ENCODE assay signal across 27 cellular contexts in genomic region chr15:89543389-89543788, GRCh38. TPM values are rescaled to one million over a fixed set of nuclear protein-coding genes. Genes with fewer than 3 reads are reported as not detected.
DNase-seq lines count a peak whose midpoint lies in the region; ATAC-seq, FAIRE-seq and TF ChIP-seq lines count a peak whose summit lies in the region.
"Had no signal": no experiment of that assay in that cellular context is flagged by ENCODE, and none has a peak within 500 bp of the region (broad histone marks: within the 10 kb centered on the region; RNA-seq: fewer than 3 reads in every experiment).

No MANE protein-coding gene starts in this region.

- no peak for FAIRE-seq in A549 (lab: Jason Lieb, UNC)
- FAIRE-seq: D721Med, GM19239, HTR-8/SVneo had no signal

- H3K4me3 ChIP-seq in A549 (no peak overlapping the region), Panc1 (ENCODE audit: low read depth in 2 of 2, low read length in 2 of 2) (no peak overlapping the region), esophagus squamous epithelium (no peak overlapping the region), lower leg skin (ENCODE audit: low read depth, poor library complexity, severe bottlenecking) (no peak overlapping the region)
- H3K4me3 ChIP-seq: HAP-1, Peyer's patch, SJSA1 had no signal

- DNase-seq in A549 (ENCODE audit: low read depth in 1 of 2, low spot score in 1 of 2): peak in 1 of 2 experiments; percentile 28
- no peak for DNase-seq in Panc1 (ENCODE audit: low read depth, low spot score)
- no peak for DNase-seq in esophagus squamous epithelium (lab: John Stamatoyannopoulos, UW)
- DNase-seq in T-helper 1 cell: no peak
- no peak for DNase-seq in lower leg skin (ENCODE audit: low spot score in 2 of 2)
- DNase-seq: 8988T, AML-193, EL, GF-D8, NCI-H1105 treated with DMSO at 0.1 percent for 48 hours, NCI-H2029 treated with DMSO at 0.1 percent for 48 hours, NCI-H2171, NCI-H345, NCI-H524, NCI-H774, Peyer's patch had no signal

- WGBS in A549 (ENCODE audit: missing lambda C conversion rate): 68% methylated on average over 4 of the region's 4 CpGs
- 84 to 97% methylated on average over 3 to 4 of the region's 4 CpGs for WGBS in esophagus squamous epithelium, 2 donors
- 90 to 91% methylated on average over 4 of the region's 4 CpGs for WGBS in lower leg skin, 2 donors

- CTCF ChIA-PET in A549 (lab: Yijun Ruan, JAX) (interaction anchor here (0.7 to 1.9 kb wide), 6 partner anchors 11 to 113 kb away, joined by 3 to 7 read pairs (median 4); no protein-coding TSS in a partner anchor), Panc1 (lab: Charles Lee) (no interaction called here)

- POLR2A ChIA-PET in A549 (lab: Yijun Ruan, JAX): no interaction called here
- POLR2A ChIA-PET in Panc1 (lab: Charles Lee): no interaction called here

- H3K4me1 ChIP-seq in A549 (no peaks in the 10 kb centered on the region), Panc1 (ENCODE audit: control insufficient read depth, insufficient read depth, low read length) (no peaks in the 10 kb centered on the region), esophagus squamous epithelium (peaks cover 9 to 49% (median 13%) of the 10 kb centered on the region in 3 donors)
- H3K4me1 ChIP-seq: HAP-1, Peyer's patch, SJSA1 had no signal

- intact Hi-C loops in Panc1 (cut with micrococcal nuclease; ENCODE audit: unreplicated experiment): no loop called here
- intact Hi-C loops in esophagus squamous epithelium (cut with DNase I): no loop called here
- intact Hi-C loops in lower leg skin (cut with DNase I; ENCODE audit: low total_unique reads): no loop called here

- no peak for TF ChIP-seq EP300 in A549 (IDR thresholded peaks at IDR 0.05)
- TF ChIP-seq EP300 in Ishikawa (IDR thresholded peaks at IDR 0.05; ENCODE audit: borderline replicate concordance): no peak

- BruUV-seq in Panc1 (replicated peaks; lab: Mats Ljungman, UMichigan): no TSS peak

- no peak for TF ChIP-seq CTCF in A549 (IDR thresholded peaks at IDR 0.05)
- TF ChIP-seq CTCF in Panc1 (IDR thresholded peaks at IDR 0.05): no peak
- TF ChIP-seq CTCF in esophagus squamous epithelium (IDR thresholded peaks at IDR 0.05): no peak
- no peak for TF ChIP-seq CTCF in lower leg skin (IDR thresholded peaks at IDR 0.05)

- H3K9me3 ChIP-seq in A549: peaks cover 13% of the 10 kb centered on the region
- H3K9me3 ChIP-seq in Panc1 (ENCODE audit: control insufficient read depth, insufficient read depth, low read depth, low read length): no peaks in the 10 kb centered on the region
- peaks cover 0 to under 1% (median 0%) of the 10 kb centered on the region in 3 donors for H3K9me3 ChIP-seq in esophagus squamous epithelium
- H3K9me3 ChIP-seq: HAP-1, Peyer's patch, SJSA1 had no signal

- H3K4me2 ChIP-seq in A549: no peak overlapping the region

- ATAC-seq in A549 (no peak), Panc1 (0 out of 2 replicates have a peak, but pooled peaks have one; percentile 26), HG03457 (IDR thresholded peaks at IDR 0.05; ENCODE audit: unreplicated experiment) (no peak), GM19035 (IDR thresholded peaks at IDR 0.05; ENCODE audit: unreplicated experiment) (no peak)

- TF ChIP-seq POLR2A in A549 (IDR thresholded peaks at IDR 0.05; ENCODE audit: low read length): no peak
- TF ChIP-seq POLR2A in esophagus squamous epithelium (IDR thresholded peaks at IDR 0.05): no peak
- TF ChIP-seq POLR2A in lower leg skin (IDR thresholded peaks at IDR 0.05): no peak

- no peak for TF ChIP-seq RAD21 in A549 (conservative IDR thresholded peaks at IDR 0.05 in 1 of 2, IDR thresholded peaks at IDR 0.05 in 1 of 2)
- no peak for TF ChIP-seq RAD21 in Ishikawa (IDR thresholded peaks at IDR 0.05; ENCODE audit: low read depth)

- in situ Hi-C loops in Panc1 (cut with HindIII; ENCODE audit: low pct_unique_long_range_greater_than_20kb, low sequenced_read_pairs): no loop called here

- no peaks in the 10 kb centered on the region for H3K27me3 ChIP-seq in Panc1 (ENCODE audit: control insufficient read depth, insufficient read depth, low read length)
- no peaks in the 10 kb centered on the region for H3K27me3 ChIP-seq in esophagus squamous epithelium
- H3K27me3 ChIP-seq: Peyer's patch, SJSA1 had no signal

- H3K27ac ChIP-seq in A549: no peak overlapping the region
- no peak overlapping the region for H3K27ac ChIP-seq in Panc1 (ENCODE audit: low read length)
- peak overlapping the region; percentile 53 to 88 (median 84) for H3K27ac ChIP-seq in esophagus squamous epithelium
- H3K27ac ChIP-seq: C4-2B, Peyer's patch, SJSA1 had no signal

- H3K36me3 ChIP-seq in Panc1 (ENCODE audit: control insufficient read depth, insufficient read depth, low read length) (no peaks in the 10 kb centered on the region), esophagus squamous epithelium (no peaks in the 10 kb centered on the region)
- H3K36me3 ChIP-seq: HAP-1, Peyer's patch, SJSA1 had no signal

TF ChIP-seq in A549, 52 proteins besides CTCF, POLR2A, EP300 and RAD21 (continues in another document):
- TF ChIP-seq RCOR1 (IDR thresholded peaks at IDR 0.05; ENCODE audit: low read depth, low read length) (no peak), FOXS1 (CRISPR knock-in tag; IDR thresholded peaks at IDR 0.05) (no peak), USF2 (IDR thresholded peaks at IDR 0.05) (0 out of 2 replicates have a peak, but pooled peaks have one; percentile 37)

TF ChIP-seq in Ishikawa, 13 proteins besides CTCF, POLR2A, EP300 and RAD21:
- TF ChIP-seq USF1 (IDR thresholded peaks at IDR 0.05) (peak; percentile 66), TEAD4 (IDR thresholded peaks at IDR 0.05) (no peak)

RNA-seq across cellular contexts. Expression of gene TICRR, which starts 31.9 kb away (rescaled TPM):
- polyA plus RNA-seq in A549 (2011; rRNA removed): 7.8 and 9.4 TPM in 2 replicates
- polyA plus RNA-seq in A549 (2012; cell fraction: cytosol; rRNA removed): 9.0 and 11.2 TPM in 2 replicates
- 32.5 and 33.7 TPM in 2 replicates for polyA plus RNA-seq in A549 (2012; cell fraction: nucleus; rRNA removed)
- polyA plus RNA-seq in A549 (2017; fragmentation: RNase III; extraction: RNeasy Plus Mini Kit Qiagen cat#74134 plus additional on column Dnase treatment): 10.4 to 11.6 TPM (median 11.3 TPM) in 3 replicates
- polyA minus RNA-seq in A549 (2011; rRNA and poly(A)+ RNA removed): 18.4 and 23.8 TPM in 2 replicates
- 20.5 TPM for total RNA-seq in Panc1 (2021; ENCODE audit: unreplicated experiment)
- 5.5 TPM for polyA plus RNA-seq in Panc1 (2012; ENCODE audit: insufficient read length)
- 10 to 100 TPM in 2 of 4 donors, 1 to 10 TPM in 2; 8.4 to 33.7 (median 10.1) TPM for total RNA-seq in esophagus squamous epithelium
- total RNA-seq in lower leg skin: 1 to 10 TPM in 1 of 4 donors, under 1 TPM in 3; 0.21 to 1.2 (median 0.55) TPM

RNA-seq across cellular contexts. Expression of gene RHCG, which starts 47.0 kb away (rescaled TPM):
- polyA plus RNA-seq in A549 (2011; rRNA removed) (11.0 and 16.6 TPM in 2 replicates), A549 (2017; fragmentation: RNase III; extraction: RNeasy Plus Mini Kit Qiagen cat#74134 plus additional on column Dnase treatment) (3.1 to 3.7 TPM (median 3.6 TPM) in 3 replicates)
- 3.9 and 5.4 TPM in 2 replicates for polyA plus RNA-seq in A549 (2012; cell fraction: cytosol; rRNA removed)
- 12.6 and 13.7 TPM in 2 replicates for polyA plus RNA-seq in A549 (2012; cell fraction: nucleus; rRNA removed)
- polyA minus RNA-seq in A549 (2011; rRNA and poly(A)+ RNA removed): 27.0 and 35.6 TPM in 2 replicates
- total RNA-seq in Panc1 (2021; ENCODE audit: unreplicated experiment) (3.0 TPM), esophagus squamous epithelium (1,000 to 10,000 TPM; 2,342 to 7,076 (median 3,336) TPM), lower leg skin (10 to 100 TPM in 3 of 4 donors, 1 to 10 TPM in 1; 1.3 to 29.0 (median 23.7) TPM)
- 1.7 TPM for polyA plus RNA-seq in Panc1 (2012; ENCODE audit: insufficient read length)
- total RNA-seq: MCF 10A, Peyer's patch, SJSA1 had no signal
- polyA plus RNA-seq: AG04450 had no signal

Comparison
In these comparisons a context has a peak if more than half of its experiments do, and no peak if none do; other contexts are left out.
1. H3K27ac ChIP-seq: peak in esophagus squamous epithelium (4 of 4); none in A549 (0 of 2) and Panc1 (single experiment).
2. RNA of gene RHCG, which starts 47.0 kb away (total RNA-seq): 2,342 to 7,076 TPM in esophagus squamous epithelium; 1.3 to 29.0 TPM in lower leg skin and 3.0 TPM in Panc1 (single experiment); every median in the first group is over 10 times any median in the second.